ENCODE assay signal across 8 cellular contexts in the genomic region with DNA sequence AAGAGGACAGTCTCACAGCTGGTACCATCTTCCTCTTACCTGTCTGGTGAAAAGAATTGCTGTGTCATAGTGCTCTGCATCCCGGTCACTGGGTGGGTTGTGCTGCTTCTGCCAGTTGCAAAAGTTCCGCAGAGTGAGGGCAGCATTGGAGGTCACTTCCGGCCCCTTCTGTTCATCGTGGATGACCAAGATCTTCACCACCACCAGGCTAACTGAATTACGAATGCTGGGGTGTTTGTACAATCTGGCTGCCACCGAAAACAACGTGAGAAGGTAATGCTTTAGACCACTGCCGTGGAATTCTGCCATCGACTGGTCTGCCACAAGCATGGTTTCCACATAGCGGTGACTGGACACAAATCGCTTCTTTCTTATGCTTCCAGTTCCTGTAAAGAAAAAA. TPM values are rescaled to one million over a fixed set of nuclear protein-coding genes. Genes with fewer than 3 reads are reported as not detected.
DNase-seq lines count a peak whose midpoint lies in the region; ATAC-seq and TF ChIP-seq lines count a peak whose summit lies in the region.

No MANE protein-coding gene starts in this region.

- H3F3A ChIP-seq in smooth muscle cell (ENCODE audit: low read depth) = peaks cover 66% of the 10 kb centered on the region

- POLR2A ChIA-PET in T-cell (lab: Charles Lee) = no interaction called here

- H3K9me3 Mint-ChIP-seq in T-cell (peaks cover 0 to 6% (median 0%) of the 10 kb centered on the region in 3 donors), CD14-positive monocyte (peaks cover 0 to 18% (median 4%) of the 10 kb centered on the region in 7 donors)

- no peaks in the 10 kb centered on the region for H3K9me3 ChIP-seq in hepatocyte (ENCODE audit: low read depth)
- H3K9me3 ChIP-seq in smooth muscle cell (replicated peaks; ENCODE audit: low read depth) = no peaks in the 10 kb centered on the region

- ATAC-seq in T-cell (replicated peaks in 1 of 4) = no peak

- no peaks in the 10 kb centered on the region for H3K9me2 ChIP-seq in hepatocyte (replicated peaks; ENCODE audit: insufficient read depth)

- H3K4me2 ChIP-seq in hepatocyte (peak overlapping the region; percentile 90), smooth muscle cell (peak overlapping the region; percentile 98)

- peak overlapping the region; percentile 85 for H3K9ac ChIP-seq in smooth muscle cell (ENCODE audit: low read depth)

- H3K79me2 ChIP-seq in hepatocyte (peaks cover 44% of the 10 kb centered on the region), smooth muscle cell (ENCODE audit: low read depth) (peaks cover 26% of the 10 kb centered on the region)

- no peaks in the 10 kb centered on the region for H3K27me3 ChIP-seq in hepatocyte
- H3K27me3 ChIP-seq in smooth muscle cell (ENCODE audit: low read depth) = no peaks in the 10 kb centered on the region

- H3K4me1 Mint-ChIP-seq in T-cell (peaks cover 39 to 43% (median 42%) of the 10 kb centered on the region in 3 donors), CD14-positive monocyte (peaks cover 36% of the 10 kb centered on the region)

- H3K4me1 ChIP-seq in hepatocyte (ENCODE audit: insufficient read depth) = peaks cover 6% of the 10 kb centered on the region
- H3K4me1 ChIP-seq in smooth muscle cell (ENCODE audit: low read depth) = peaks cover 2% of the 10 kb centered on the region

- H3K36me3 Mint-ChIP-seq in T-cell = no peaks in the 10 kb centered on the region
- peaks cover 0 to 7% of the 10 kb centered on the region in 2 donors for H3K36me3 Mint-ChIP-seq in CD14-positive monocyte

- peak overlapping the region; percentile 12; the same call in 1 of the 2 replicates for H3K4me3 ChIP-seq in GM08714 (ENCODE audit: low read length)
- peak overlapping the region; percentile 97 for H3K4me3 ChIP-seq in WI38 (ENCODE audit: low read depth, low read length)
- H3K4me3 ChIP-seq in hepatocyte = peak overlapping the region; percentile 89
- H3K4me3 ChIP-seq in smooth muscle cell = peak overlapping the region; percentile 87

- TF ChIP-seq CTCF in WI38 (IDR thresholded peaks at IDR 0.05; ENCODE audit: low read depth, low read length) (no peak), hepatocyte (IDR thresholded peaks at IDR 0.05; ENCODE audit: poor library complexity) (no peak), smooth muscle cell (IDR thresholded peaks at IDR 0.05; ENCODE audit: borderline replicate concordance, insufficient read depth, poor library complexity, severe bottlenecking) (no peak), CD14-positive monocyte (IDR thresholded peaks at IDR 0.05) (no peak)

- H2AFZ ChIP-seq in hepatocyte (no peak overlapping the region), smooth muscle cell (ENCODE audit: low read depth) (no peak overlapping the region)

- intact Hi-C loops in CD14-positive monocyte (cut with micrococcal nuclease) = loop anchor here in 1 of 2 donors (10.0 kb wide), 1 partner anchor 1493 kb away; no protein-coding TSS in a partner anchor

- WGBS in hepatocyte (ENCODE audit: low lambda C conversion rate, missing lambda C conversion rate) = 45% methylated on average over 11 of the region's 11 CpGs
- WGBS in smooth muscle cell (ENCODE audit: low lambda C conversion rate) = 61% methylated on average over 11 of the region's 11 CpGs

- H4K20me1 ChIP-seq in hepatocyte (ENCODE audit: insufficient read depth, poor library complexity, severe bottlenecking) (peaks cover 57% of the 10 kb centered on the region), smooth muscle cell (ENCODE audit: low read depth) (peaks cover 78% of the 10 kb centered on the region)

- CTCF ChIA-PET in T-cell (lab: Charles Lee) = no interaction called here

- H3K27me3 Mint-ChIP-seq in T-cell (peaks cover 58 to 67% of the 10 kb centered on the region in 2 donors), CD14-positive monocyte (ENCODE audit: low read depth in 3 of 3) (peaks cover 51 to 53% (median 52%) of the 10 kb centered on the region in 3 donors)

- H3K27ac Mint-ChIP-seq in T-cell (no peak overlapping the region), CD14-positive monocyte (no peak overlapping the region)

- DNase-seq in hepatocyte (ENCODE audit: low spot score) = no peak
- no peak for DNase-seq in smooth muscle cell (lab: John Stamatoyannopoulos, UW; ENCODE audit: unreplicated experiment)
- no peak for DNase-seq in SIG-M5 treated with dmso at 0.1 percent for 504 hours (lab: John Stamatoyannopoulos, UW; ENCODE audit: unreplicated experiment)
- DNase-seq in T-cell = no peak
- DNase-seq in CD14-positive monocyte (ENCODE audit: low spot score) = no peak
- no peak for DNase-seq in NCI-H2081 (lab: John Stamatoyannopoulos, UW)

- H3K36me3 ChIP-seq in hepatocyte (replicated peaks; ENCODE audit: insufficient read depth, low read depth) = peaks cover 12% of the 10 kb centered on the region
- peaks cover 27% of the 10 kb centered on the region for H3K36me3 ChIP-seq in smooth muscle cell (ENCODE audit: low read depth)

- H3K27ac ChIP-seq in hepatocyte = peak overlapping the region; percentile 98
- H3K27ac ChIP-seq in smooth muscle cell (ENCODE audit: low read depth) = peak overlapping the region; percentile 90

- H3K4me3 Mint-ChIP-seq in T-cell (no peak overlapping the region), CD14-positive monocyte (peak overlapping the region in 1 of 2 donors; percentile 51)

RNA-seq across cellular contexts. Expression of gene ADAMTS1, which starts 2.9 kb away (rescaled TPM):
- total RNA-seq in hepatocyte = 110 and 113 TPM in 2 replicates
- polyA plus RNA-seq in hepatocyte = 136 and 144 TPM in 2 replicates
- 181 and 253 TPM in 2 replicates for total RNA-seq in smooth muscle cell
- 220 and 264 TPM in 2 replicates for polyA plus RNA-seq in smooth muscle cell
- total RNA-seq in T-cell = 1 to 10 TPM in 2 of 5 donors, under 1 TPM in 3; 0.40 to 1.7 (median 0.72) TPM
- not detected for polyA plus RNA-seq in CD14-positive monocyte

Comparison
In these comparisons a context has a peak if more than half of its experiments do, and no peak if none do; other contexts are left out.
1. H3K4me3 ChIP-seq: peak in every context shown above with its lines; median percentile 97 in WI38; 89 in hepatocyte; 87 in smooth muscle cell; 12 in GM08714.
2. RNA of gene ADAMTS1, which starts 2.9 kb away (total RNA-seq): 181 to 253 TPM in smooth muscle cell and 110 to 113 TPM in hepatocyte; 0.40 to 1.7 TPM in T-cell; every median in the first group is over 10 times any median in the second.